In genomic region chr20:35771689-35772562, GRCh38 we compare ENCODE assay signal across 8 cellular contexts. TPM values are rescaled to one million over a fixed set of nuclear protein-coding genes. Genes with fewer than 3 reads are reported as not detected.
DNase-seq lines count a peak whose midpoint lies in the region; ATAC-seq and TF ChIP-seq lines count a peak whose summit lies in the region.

PHF20 (plus strand) TSS chr20:35772015; CDS start chr20:35801523, 29,508 bp downstream.

- peak; percentile 68 for ATAC-seq in GM21619 (IDR thresholded peaks at IDR 0.05; ENCODE audit: unreplicated experiment)
- ATAC-seq in PC-3, result peak; percentile 93

- CTCF ChIA-PET in PC-3 (lab: Charles Lee), result interaction anchor here (0.5 kb wide), 1 partner anchor 221 kb away, joined by 4 read pairs; no protein-coding TSS in a partner anchor

- H3K4me1 ChIP-seq in PC-3 (ENCODE audit: insufficient read depth, low read length), result peaks cover 33% of the 10 kb centered on the region

- DNase-seq in DMS153 treated with DMSO at 0.1 percent for 48 hours (lab: John Stamatoyannopoulos, UW; ENCODE audit: unreplicated experiment), result peak; percentile 91
- DNase-seq in Jurkat, Clone E6-1 (ENCODE audit: low read depth, low spot score), result peak; percentile 92
- peak; percentile 93 for DNase-seq in PC-3
- peak; percentile 99 for DNase-seq in activated T-cell treated with anti-CD3 and anti-CD28 coated beads for 48 hours (ENCODE audit: low read depth)
- DNase-seq in epithelial cell of prostate (ENCODE audit: low read depth, low spot score), result peak; percentile 82
- peak; percentile 99 for DNase-seq in mucosa of gallbladder (ENCODE audit: low spot score)
- DNase-seq in stimulated activated CD8-positive, alpha-beta memory T cell treated with anti-CD3 and anti-CD28 coated beads, Interleukin-4, amount 100 ng/mL, for 24 hours (ENCODE audit: low read depth), result peak; percentile 99

- POLR2A ChIA-PET in PC-3 (lab: Charles Lee; ENCODE audit: unreplicated experiment), result interaction anchor here (0.5 to 2.1 kb wide), 6 partner anchors 9 to 255 kb away, joined by 4 to 19 read pairs (median 6); partner anchors contain the start of gene RBM39

- intact Hi-C loops in PC-3 (cut with micrococcal nuclease), result loop anchor here (2.0 kb wide), 1 partner anchor 181 kb away; no protein-coding TSS in a partner anchor

- 0 out of 2 replicates have a peak, but pooled peaks cover 10% of the 10 kb centered on the region for H4K20me1 ChIP-seq in PC-3 (ENCODE audit: low read length)

- no peaks in the 10 kb centered on the region for H3K27me3 ChIP-seq in PC-3 (ENCODE audit: low read length)

- no peaks in the 10 kb centered on the region for H3K9me2 ChIP-seq in PC-3 (replicated peaks; ENCODE audit: low read length)

- H3K79me2 ChIP-seq in PC-3 (ENCODE audit: low read length), result peaks cover 46% of the 10 kb centered on the region

- peak within 1 kb of the TSS; percentile 32; the same call in 1 of the 2 replicates for H2AFZ ChIP-seq in PC-3 (ENCODE audit: low read length)

- no TSS peak for BruUV-seq in PC-3 (replicated peaks; lab: Mats Ljungman, UMichigan)

- H3F3A ChIP-seq in PC-3 (ENCODE audit: low read length, unreplicated experiment), result no peaks in the 10 kb centered on the region

- H3K9me3 ChIP-seq in PC-3 (ENCODE audit: low read length), result no peaks in the 10 kb centered on the region

- H3K36me3 ChIP-seq in PC-3 (ENCODE audit: low read depth, low read length), result peaks cover 9% of the 10 kb centered on the region; the same call in 1 of the 2 replicates

- H3K4me2 ChIP-seq in PC-3 (ENCODE audit: low read length), result peak within 1 kb of the TSS; percentile 97

- H3K27ac ChIP-seq in PC-3 (ENCODE audit: low read length) (no peak within 1 kb of the TSS; the same call in 1 of the 2 replicates), epithelial cell of prostate (peak within 1 kb of the TSS; percentile 66)

- no peak for TF ChIP-seq CTCF in PC-3 (conservative IDR thresholded peaks at IDR 0.05; ENCODE audit: low read depth, low read length)

- peak within 1 kb of the TSS; percentile 80 for H3K9ac ChIP-seq in PC-3 (ENCODE audit: low read length)

- peak within 1 kb of the TSS; percentile 83 for H3K4me3 ChIP-seq in Jurkat, Clone E6-1 (ENCODE audit: low read length)
- H3K4me3 ChIP-seq in PC-3 (ENCODE audit: low read length), result peak within 1 kb of the TSS; percentile 88

RNA-seq across cellular contexts. Expression of gene PHF20, which starts in this region (rescaled TPM):
- 29.3 TPM for polyA plus RNA-seq in Jurkat, Clone E6-1 (2012; ENCODE audit: insufficient read depth, insufficient read length)
- total RNA-seq in PC-3 (2014; rRNA removed) (37.2 and 56.3 TPM in 2 replicates), mucosa of gallbladder (44.4 TPM)
